ENCODE assay signal across 29 cellular contexts in the genomic region with DNA sequence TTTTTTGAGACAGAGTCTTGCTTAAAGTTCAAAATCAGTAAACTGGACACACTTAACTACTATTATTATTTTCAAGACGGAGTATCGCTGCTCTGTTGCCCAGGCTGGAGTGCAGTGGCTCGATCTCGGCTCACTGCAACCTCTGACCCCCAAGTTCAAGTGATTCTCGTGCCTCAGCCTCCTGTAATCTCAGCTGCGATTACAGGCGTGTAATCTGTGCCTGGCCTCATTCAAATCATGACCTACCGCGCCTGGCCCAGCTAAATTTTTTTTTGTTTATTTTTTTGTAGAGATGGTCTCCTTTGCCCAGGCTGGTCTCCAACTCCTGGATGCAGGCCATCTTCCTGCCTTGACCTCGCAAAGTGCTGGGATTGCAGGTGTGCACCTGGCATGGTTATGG.
"Had no signal": no experiment of that assay in that cellular context is flagged by ENCODE, and none has a peak within 500 bp of the region (broad histone marks: within the 10 kb centered on the region; RNA-seq: fewer than 3 reads in every experiment).

No MANE protein-coding gene starts in this region.

- H3K9me3 Mint-ChIP-seq: stimulated activated effector memory CD8-positive, alpha-beta T cell treated with anti-CD3 and anti-CD28 coated beads, Interleukin-12 subunit alpha, Interleukin-12 subunit beta, amount 100 ng/mL, for 72 hours; stimulated activated memory B cell treated with anti-CD40 and anti-IgM and Interleukin-4, amounts not matched to agents 10 μg/mL and 1 μg/mL and 100 μg/mL, for 72 hours; type B pancreatic cell had no signal

- H3K36me3 ChIP-seq: stomach, suprapubic skin, thoracic aorta, thyroid gland, transverse colon, upper lobe of left lung, upper lobe of right lung, uterus, vagina had no signal

- FAIRE-seq: urothelium cell line had no signal

- H3K4me3 Mint-ChIP-seq: stimulated activated effector memory CD8-positive, alpha-beta T cell treated with anti-CD3 and anti-CD28 coated beads, Interleukin-12 subunit alpha, Interleukin-12 subunit beta, amount 100 ng/mL, for 72 hours; stimulated activated memory B cell treated with anti-CD40 and anti-IgM and Interleukin-4, amounts not matched to agents 10 μg/mL and 1 μg/mL and 100 μg/mL, for 72 hours; stimulated activated naive B cell treated with anti-CD40 and anti-IgM and Interleukin-4, amounts not matched to agents 10 μg/mL and 1 μg/mL and 100 μg/mL, for 72 hours; stimulated activated naive CD8-positive, alpha-beta T cell treated with anti-CD3 and anti-CD28 coated beads, Interleukin-15, amount 100 ng/mL, for 72 hours; stimulated activated naive CD8-positive, alpha-beta T cell treated with anti-CD3 and anti-CD28 coated beads, Interleukin-15, Interleukin-2, amounts not matched to agents 100 ng/mL and 50 ng/mL, for 24 hours; type B pancreatic cell had no signal

- H3K27me3 ChIP-seq: stomach, suprapubic skin, testis, thyroid gland, tibial artery, tibial nerve, transverse colon, upper lobe of left lung, upper lobe of right lung, uterus, vagina had no signal

- H3K4me3 ChIP-seq: stomach, suprapubic skin, testis, thoracic aorta, thyroid gland, tibial artery, tibial nerve, transverse colon, upper lobe of left lung, upper lobe of right lung, uterus, vagina had no signal

- H3K4me1 Mint-ChIP-seq: stimulated activated effector memory CD8-positive, alpha-beta T cell treated with anti-CD3 and anti-CD28 coated beads, Interleukin-12 subunit alpha, Interleukin-12 subunit beta, amount 100 ng/mL, for 72 hours; stimulated activated memory B cell treated with anti-CD40 and anti-IgM and Interleukin-4, amounts not matched to agents 10 μg/mL and 1 μg/mL and 100 μg/mL, for 72 hours; stimulated activated naive B cell treated with anti-CD40 and anti-IgM and Interleukin-4, amounts not matched to agents 10 μg/mL and 1 μg/mL and 100 μg/mL, for 72 hours; stimulated activated naive CD8-positive, alpha-beta T cell treated with anti-CD3 and anti-CD28 coated beads, Interleukin-15, amount 100 ng/mL, for 72 hours had no signal

- H3K36me3 Mint-ChIP-seq: stimulated activated effector memory CD8-positive, alpha-beta T cell treated with anti-CD3 and anti-CD28 coated beads, Interleukin-12 subunit alpha, Interleukin-12 subunit beta, amount 100 ng/mL, for 72 hours; type B pancreatic cell had no signal

- H3K27me3 Mint-ChIP-seq: stimulated activated memory B cell treated with anti-CD40 and anti-IgM and Interleukin-4, amounts not matched to agents 10 μg/mL and 1 μg/mL and 100 μg/mL, for 72 hours; stimulated activated naive B cell treated with anti-CD40 and anti-IgM and Interleukin-4, amounts not matched to agents 10 μg/mL and 1 μg/mL and 100 μg/mL, for 72 hours; stimulated activated naive CD8-positive, alpha-beta T cell treated with anti-CD3 and anti-CD28 coated beads, Interleukin-15, amount 100 ng/mL, for 72 hours; stimulated activated naive CD8-positive, alpha-beta T cell treated with anti-CD3 and anti-CD28 coated beads, Interleukin-15, Interleukin-2, amounts not matched to agents 100 ng/mL and 50 ng/mL, for 24 hours; type B pancreatic cell had no signal

- DNase-seq: stimulated activated CD4-positive, alpha-beta T cell treated with anti-CD3 and anti-CD28 coated beads, Interleukin-2, amount 100 ng/mL, for 48 hours; stimulated activated CD4-positive, alpha-beta T cell treated with anti-CD3 and anti-CD28 coated beads, Interleukin-4, amount 100 ng/mL, for 1 hour; stimulated activated CD4-positive, alpha-beta T cell treated with anti-CD3 and anti-CD28 coated beads, Interleukin-4, amount 100 ng/mL, for 24 hours; stimulated activated CD4-positive, alpha-beta T cell treated with anti-CD3 and anti-CD28 coated beads, Interleukin-4, amount 100 ng/mL, for 4 hours; stimulated activated CD8-positive, alpha-beta memory T cell treated with anti-CD3 and anti-CD28 coated beads, Interleukin-4, amount 100 ng/mL, for 48 hours; stimulated activated naive B cell treated with anti-CD40 and anti-IgM and Interleukin-4, amounts not matched to agents 10 μg/mL and 1 μg/mL and 100 μg/mL, for 72 hours; stimulated activated naive CD4-positive, alpha-beta T cell; stimulated activated naive CD4-positive, alpha-beta T cell treated with Interleukin-2 at 50 U/mL for 16 hours; stimulated activated naive CD8-positive, alpha-beta T cell treated with anti-CD3 and anti-CD28 coated beads, Interleukin-15, amount 100 ng/mL, for 72 hours; stimulated activated naive CD8-positive, alpha-beta T cell treated with anti-CD3 and anti-CD28 coated beads, Interleukin-15, Interleukin-2, amounts not matched to agents 100 U/mL and 50 U/mL, for 24 hours; stomach; substantia nigra; testis; thyroid gland; tibial artery; transverse colon; trophoblast cell; upper lobe of left lung; upper lobe of right lung; uterus had no signal

- ATAC-seq: stimulated activated effector memory CD8-positive, alpha-beta T cell treated with anti-CD3 and anti-CD28 coated beads, Interleukin-12 subunit alpha, Interleukin-12 subunit beta, amount 100 ng/mL, for 72 hours; stimulated activated memory B cell treated with anti-CD40 and anti-IgM and Interleukin-4, amounts not matched to agents 10 μg/mL and 1 μg/mL and 100 μg/mL, for 72 hours; stimulated activated naive B cell treated with anti-CD40 and anti-IgM and Interleukin-4, amounts not matched to agents 10 μg/mL and 1 μg/mL and 100 μg/mL, for 72 hours; stimulated activated naive CD8-positive, alpha-beta T cell treated with anti-CD3 and anti-CD28 coated beads, Interleukin-15, amount 100 ng/mL, for 72 hours; stimulated activated naive CD8-positive, alpha-beta T cell treated with anti-CD3 and anti-CD28 coated beads, Interleukin-15, Interleukin-2, amounts not matched to agents 100 U/mL and 50 U/mL, for 24 hours; upper lobe of right lung had no signal

- H3K4me1 ChIP-seq: stomach, suprapubic skin, testis, thyroid gland, tibial artery, tibial nerve, transverse colon, upper lobe of left lung, upper lobe of right lung, uterus, vagina had no signal

- H3K27ac Mint-ChIP-seq: stimulated activated effector memory CD8-positive, alpha-beta T cell treated with anti-CD3 and anti-CD28 coated beads, Interleukin-12 subunit alpha, Interleukin-12 subunit beta, amount 100 ng/mL, for 72 hours; stimulated activated memory B cell treated with anti-CD40 and anti-IgM and Interleukin-4, amounts not matched to agents 10 μg/mL and 1 μg/mL and 100 μg/mL, for 72 hours; stimulated activated naive B cell treated with anti-CD40 and anti-IgM and Interleukin-4, amounts not matched to agents 10 μg/mL and 1 μg/mL and 100 μg/mL, for 72 hours; stimulated activated naive CD8-positive, alpha-beta T cell treated with anti-CD3 and anti-CD28 coated beads, Interleukin-15, amount 100 ng/mL, for 72 hours; stimulated activated naive CD8-positive, alpha-beta T cell treated with anti-CD3 and anti-CD28 coated beads, Interleukin-15, Interleukin-2, amounts not matched to agents 100 ng/mL and 50 ng/mL, for 24 hours; type B pancreatic cell had no signal

- H3K27ac ChIP-seq: stomach, suprapubic skin, testis, thoracic aorta, thyroid gland, tibial artery, tibial nerve, transverse colon, upper lobe of left lung, upper lobe of right lung, uterus, vagina had no signal

- H3K9me3 ChIP-seq: testis, thyroid gland, upper lobe of right lung, uterus, vagina had no signal
